Comparison of ENCODE assay signal across 8 cellular contexts in genomic region chr2:12177052-12177994, GRCh38.
DNase-seq lines count a peak whose midpoint lies in the region; ATAC-seq, FAIRE-seq and TF ChIP-seq lines count a peak whose summit lies in the region.

No MANE protein-coding gene starts in this region.

- H3K27ac ChIP-seq in SJCRH30: peak overlapping the region; percentile 34; the same call in 1 of the 2 replicates
- peak overlapping the region; percentile 12 for H3K27ac ChIP-seq in endothelial cell of umbilical vein (ENCODE audit: insufficient read depth, low read depth, low read length)

- H3K27me3 ChIP-seq in SJCRH30 (no peaks in the 10 kb centered on the region), endothelial cell of umbilical vein (ENCODE audit: control insufficient read depth in 2 of 2, insufficient read depth in 2 of 2, low read length in 2 of 2) (no peaks in the 10 kb centered on the region), neuron (ENCODE audit: insufficient read depth, low read length) (no peaks in the 10 kb centered on the region)

- dilution Hi-C loops in endothelial cell of umbilical vein (cut with MboI; ENCODE audit: extremely low pct_ligation_motif_present, low sequenced_read_pairs): no loop called here

- H3K4me3 ChIP-seq in SJCRH30: peak overlapping the region; percentile 24
- H3K4me3 ChIP-seq in endothelial cell of umbilical vein (replicated peaks in 1 of 3; ENCODE audit: insufficient read depth in 1 of 3, low read depth in 1 of 3, low read length in 3 of 3): no peak overlapping the region
- no peak overlapping the region for H3K4me3 ChIP-seq in neuron (ENCODE audit: low read length)

- H3K4me2 ChIP-seq in endothelial cell of umbilical vein (ENCODE audit: insufficient read depth, low read length): peak overlapping the region; percentile 55

- H3K9me3 ChIP-seq in SJCRH30 (replicated peaks): no peaks in the 10 kb centered on the region
- no peaks in the 10 kb centered on the region for H3K9me3 ChIP-seq in endothelial cell of umbilical vein (replicated peaks; ENCODE audit: control insufficient read depth, insufficient read depth, low read length)
- no peaks in the 10 kb centered on the region for H3K9me3 ChIP-seq in neuron (ENCODE audit: low read length)

- CTCF ChIA-PET in endothelial cell of umbilical vein (lab: Charles Lee): interaction anchor here (1.3 to 1.7 kb wide), 2 partner anchors 347 to 830 kb away, joined by 3 to 9 read pairs; no protein-coding TSS in a partner anchor

- H3K36me3 ChIP-seq in SJCRH30: no peaks in the 10 kb centered on the region
- no peaks in the 10 kb centered on the region for H3K36me3 ChIP-seq in endothelial cell of umbilical vein (ENCODE audit: control insufficient read depth in 2 of 2, extremely low read depth in 1 of 2, insufficient read depth in 2 of 2, low read length in 2 of 2)
- H3K36me3 ChIP-seq in neuron (ENCODE audit: insufficient read depth, low read length): no peaks in the 10 kb centered on the region

- H3K9me1 ChIP-seq in endothelial cell of umbilical vein (replicated peaks; ENCODE audit: control insufficient read depth, extremely low read depth, insufficient read depth, low read length): no peaks in the 10 kb centered on the region

- BruUV-seq in endothelial cell of umbilical vein (replicated peaks; lab: Mats Ljungman, UMichigan): no TSS peak

- H3K4me1 ChIP-seq in SJCRH30 (peaks cover 18% of the 10 kb centered on the region), endothelial cell of umbilical vein (ENCODE audit: control insufficient read depth, extremely low read depth, insufficient read depth, low read length) (peaks cover 20% of the 10 kb centered on the region), neuron (ENCODE audit: insufficient read depth, low read length) (peaks cover 20% of the 10 kb centered on the region)

- TF ChIP-seq CTCF in endothelial cell of umbilical vein (IDR thresholded peaks at IDR 0.05; ENCODE audit: extremely low read depth in 1 of 2, insufficient read depth in 1 of 2, low read depth in 1 of 2, low read length in 2 of 2): no peak

- DNase-seq in DMS53 treated with DMSO at 0.1 percent for 48 hours (lab: John Stamatoyannopoulos, UW; ENCODE audit: unreplicated experiment): peak; percentile 39
- peak; percentile 74 to 83 for DNase-seq in SJCRH30
- DNase-seq in endothelial cell of umbilical vein (ENCODE audit: low read depth, low spot score): peak; percentile 49
- no peak for DNase-seq in activated gamma-delta T cell (lab: John Stamatoyannopoulos, UW)
- no peak for DNase-seq in activated CD8-positive, alpha-beta memory T cell treated with anti-CD3 and anti-CD28 coated beads for 24 hours

- TF ChIP-seq POLR2A in endothelial cell of umbilical vein (IDR thresholded peaks at IDR 0.05; ENCODE audit: low read depth, low read length): no peak

- peak overlapping the region; percentile 5 for H3K9ac ChIP-seq in endothelial cell of umbilical vein (replicated peaks; ENCODE audit: extremely low read depth, insufficient read depth, low read length)

- FAIRE-seq in endothelial cell of umbilical vein (lab: Jason Lieb, UNC): peak; percentile 96

- no peaks in the 10 kb centered on the region for H4K20me1 ChIP-seq in endothelial cell of umbilical vein (replicated peaks; ENCODE audit: control insufficient read depth, extremely low read depth, insufficient read depth, low read length)

- H2AFZ ChIP-seq in endothelial cell of umbilical vein (ENCODE audit: low read depth, low read length) (no peak overlapping the region), neuron (ENCODE audit: low read depth, low read length) (peak overlapping the region; percentile 48)

- ATAC-seq in GM19438 (IDR thresholded peaks at IDR 0.05; ENCODE audit: low read depth, unreplicated experiment) (peak; percentile 82), HG03354 (IDR thresholded peaks at IDR 0.05; ENCODE audit: poor library complexity, severe bottlenecking, unreplicated experiment) (peak; percentile 95)

- POLR2A ChIA-PET in endothelial cell of umbilical vein (lab: Charles Lee): no interaction called here

- H3K79me2 ChIP-seq in endothelial cell of umbilical vein (ENCODE audit: control insufficient read depth, insufficient read depth, low read length): no peaks in the 10 kb centered on the region

- intact Hi-C loops in endothelial cell of umbilical vein (cut with micrococcal nuclease): loop anchor here (1.0 to 10.0 kb wide), 3 partner anchors 22 to 777 kb away; no protein-coding TSS in a partner anchor

TF ChIP-seq in endothelial cell of umbilical vein, 7 proteins besides CTCF, POLR2A, EP300 and RAD21:
- no peak for TF ChIP-seq POLR2AphosphoS5 (IDR thresholded peaks at IDR 0.05; ENCODE audit: insufficient read depth, low read depth, low read length)
- TF ChIP-seq FOS (IDR thresholded peaks at IDR 0.05; ENCODE audit: borderline replicate concordance, insufficient read depth, low read length): peak; percentile 91
- peak; percentile 78 for TF ChIP-seq JUN (IDR thresholded peaks at IDR 0.05; ENCODE audit: borderline replicate concordance, insufficient read depth, insufficient read length, low read depth)
- TF ChIP-seq GATA2 (IDR thresholded peaks at IDR 0.05; ENCODE audit: insufficient read depth, insufficient read length, low read depth, low read length): peak; percentile 97

Comparison
In these comparisons a context has a peak if more than half of its experiments do, and no peak if none do; other contexts are left out.
1. DNase-seq: peak in DMS53 treated with DMSO at 0.1 percent for 48 hours (single experiment), SJCRH30 (2 of 2) and endothelial cell of umbilical vein (single experiment); none in activated gamma-delta T cell (single experiment) and activated CD8-positive, alpha-beta memory T cell treated with anti-CD3 and anti-CD28 coated beads for 24 hours (single experiment).